ENCODE assay signal across 11 cellular contexts in genomic region chr18:59902180-59902992, GRCh38. TPM values are rescaled to one million over a fixed set of nuclear protein-coding genes. Genes with fewer than 3 reads are reported as not detected.
DNase-seq lines count a peak whose midpoint lies in the region; ATAC-seq and TF ChIP-seq lines count a peak whose summit lies in the region.
"Had no signal": no experiment of that assay in that cellular context is flagged by ENCODE, and none has a peak within 500 bp of the region (broad histone marks: within the 10 kb centered on the region; RNA-seq: fewer than 3 reads in every experiment).

No MANE protein-coding gene starts in this region.

- H3K9me3 Mint-ChIP-seq in natural killer cell = no peaks in the 10 kb centered on the region

- H3K27ac ChIP-seq in mammary epithelial cell (ENCODE audit: insufficient read depth, low read depth, low read length) (peak overlapping the region; percentile 98), upper lobe of right lung (no peak overlapping the region)
- H3K27ac ChIP-seq: 22Rv1 had no signal

- H3K4me1 ChIP-seq in mammary epithelial cell (ENCODE audit: insufficient read depth, low read length) (peaks cover 32% of the 10 kb centered on the region), upper lobe of right lung (no peaks in the 10 kb centered on the region)

- H3K79me2 ChIP-seq in mammary epithelial cell (ENCODE audit: insufficient read depth, low read length) = peaks cover 51% of the 10 kb centered on the region

- H3K36me3 Mint-ChIP-seq in natural killer cell = peaks cover 12% of the 10 kb centered on the region

- peaks cover 70 to 71% of the 10 kb centered on the region in 2 donors for H3K4me1 Mint-ChIP-seq in natural killer cell

- H3K27me3 ChIP-seq in MG63 = no peaks in the 10 kb centered on the region
- no peaks in the 10 kb centered on the region for H3K27me3 ChIP-seq in mammary epithelial cell (ENCODE audit: insufficient read depth, low read length)
- peaks cover 4% of the 10 kb centered on the region for H3K27me3 ChIP-seq in upper lobe of right lung

- H3K9ac ChIP-seq in mammary epithelial cell (ENCODE audit: insufficient read depth, low read length) = peak overlapping the region; percentile 99

- DNase-seq in DMS53 (lab: John Stamatoyannopoulos, UW) (peak; percentile 70), DMS53 treated with DMSO at 0.1 percent for 48 hours (lab: John Stamatoyannopoulos, UW; ENCODE audit: unreplicated experiment) (no peak), MG63 (no peak), mammary epithelial cell (peak; percentile 76), natural killer cell (no peak), upper lobe of right lung (no peak)
- DNase-seq: effector memory CD4-positive, alpha-beta T cell; Right ventricle myocardium superior had no signal

- no peak overlapping the region for H2AFZ ChIP-seq in mammary epithelial cell (ENCODE audit: low read depth, low read length)

- no TSS peak for BruUV-seq in mammary epithelial cell (replicated peaks; lab: Mats Ljungman, UMichigan)

- peak overlapping the region; percentile 90 to 98 for H3K27ac Mint-ChIP-seq in natural killer cell

- no peaks in the 10 kb centered on the region for H4K20me1 ChIP-seq in mammary epithelial cell (ENCODE audit: insufficient read depth, low read length)

- dilution Hi-C loops in mammary epithelial cell (cut with HindIII; ENCODE audit: low sequenced_read_pairs) = loop anchor here (25.0 kb wide), 1 partner anchor 160 kb away; no protein-coding TSS in a partner anchor

- TF ChIP-seq CTCF in mammary epithelial cell (conservative IDR thresholded peaks at IDR 0.05 in 1 of 2, IDR thresholded peaks at IDR 0.05 in 1 of 2; ENCODE audit: extremely low read depth in 1 of 2, insufficient read depth in 1 of 2, low read depth in 1 of 2, low read length in 2 of 2) (no peak), natural killer cell (IDR thresholded peaks at IDR 0.05) (no peak), upper lobe of right lung (IDR thresholded peaks at IDR 0.05) (no peak)

- intact Hi-C loops in mammary epithelial cell (cut with micrococcal nuclease) = loop anchor here (10.0 kb wide), 1 partner anchor 152 kb away; no protein-coding TSS in a partner anchor
- intact Hi-C loops in natural killer cell (cut with micrococcal nuclease) = no loop called here
- intact Hi-C loops in upper lobe of right lung (cut with DNase I) = no loop called here

- H3K27me3 Mint-ChIP-seq in natural killer cell (ENCODE audit: low read depth in 2 of 2) = no peaks in the 10 kb centered on the region

- H3K4me3 ChIP-seq in MG63 = peak overlapping the region; percentile 84
- H3K4me3 ChIP-seq in mammary epithelial cell (replicated peaks in 1 of 3; ENCODE audit: insufficient read depth in 1 of 3, low read depth in 2 of 3, low read length in 3 of 3) = peak overlapping the region; percentile 79 to 99 (median 83)
- H3K4me3 ChIP-seq in upper lobe of right lung = no peak overlapping the region

- H3K4me3 Mint-ChIP-seq in natural killer cell = peak overlapping the region; percentile 97

- 79% methylated on average over 8 of the region's 8 CpGs for WGBS in mammary epithelial cell (ENCODE audit: low coverage, missing lambda C conversion rate)

- in situ Hi-C loops in mammary epithelial cell (cut with MboI; ENCODE audit: low sequenced_read_pairs in 2 of 2) = loop anchor here in 1 of 2 donors (10.0 kb wide), 2 partner anchors 52 to 68 kb away; no protein-coding TSS in a partner anchor

- H3K36me3 ChIP-seq in MG63 = peaks cover 25% of the 10 kb centered on the region
- peaks cover 13% of the 10 kb centered on the region for H3K36me3 ChIP-seq in mammary epithelial cell (ENCODE audit: insufficient read depth, low read length)
- H3K36me3 ChIP-seq in upper lobe of right lung = no peaks in the 10 kb centered on the region

- CTCF ChIA-PET in mammary epithelial cell (lab: Charles Lee; ENCODE audit: low non-redundant PET) = no interaction called here

- H3K9me3 ChIP-seq in MG63 (no peaks in the 10 kb centered on the region), mammary epithelial cell (replicated peaks; ENCODE audit: insufficient read depth, low read length) (no peaks in the 10 kb centered on the region), upper lobe of right lung (no peaks in the 10 kb centered on the region)

- ATAC-seq in natural killer cell (peak in 2 of 3 donors; percentile 5 to 17), upper lobe of right lung (no peak), GM21619 (IDR thresholded peaks at IDR 0.05; ENCODE audit: unreplicated experiment) (no peak), GM21360 (IDR thresholded peaks at IDR 0.05; ENCODE audit: unreplicated experiment) (no peak)

- H3K4me2 ChIP-seq in mammary epithelial cell (ENCODE audit: insufficient read depth, low read depth, low read length) = peak overlapping the region; percentile 87

RNA-seq across cellular contexts. Expression of gene PMAIP1, which starts 2.6 kb away (rescaled TPM):
- total RNA-seq in MG63 (2014; rRNA removed; shearing (Covaris generic); ENCODE audit: low replicate concordance) = 14.1 and 17.6 TPM in 2 replicates
- total RNA-seq in mammary epithelial cell (10 to 100 TPM; 17.8 to 34.3 TPM), natural killer cell (100 to 1,000 TPM; 211 to 514 (median 264) TPM), upper lobe of right lung (3.1 TPM)
- 14.4 TPM for polyA plus RNA-seq in mammary epithelial cell
- polyA minus RNA-seq in mammary epithelial cell = 4.2 TPM
- total RNA-seq: Right ventricle myocardium superior had no signal

Comparison
In these comparisons a context has a peak if more than half of its experiments do, and no peak if none do; other contexts are left out.
1. DNase-seq: peak in DMS53 (single experiment) and mammary epithelial cell (single experiment); none in DMS53 treated with DMSO at 0.1 percent for 48 hours (single experiment), MG63 (single experiment), natural killer cell (single experiment) and upper lobe of right lung (single experiment).
2. ATAC-seq: peak in natural killer cell (2 of 3); none in upper lobe of right lung (single experiment), GM21619 (single experiment) and GM21360 (single experiment).
3. RNA of gene PMAIP1, which starts 2.6 kb away (total RNA-seq): 211 to 514 TPM in natural killer cell; 17.8 to 34.3 TPM in mammary epithelial cell, 14.1 to 17.6 TPM in MG63 and 3.1 TPM in upper lobe of right lung (single experiment); every median in the first group is over 4 times any median in the second.